1 cellular context compared by ENCODE assay signal in genomic region chr4:87395073-87395472, GRCh38.
TF ChIP-seq lines count a peak whose summit lies in the region.

No MANE protein-coding gene starts in this region.

TF ChIP-seq in K562, 482 proteins besides CTCF, POLR2A, EP300 and RAD21:
- peak; percentile 48; the same call in 1 of the 2 replicates for TF ChIP-seq ZBTB33 (CRISPR knock-in tag; IDR thresholded peaks at IDR 0.05)
TF ChIP-seq in K562: peak in this region for 1; not testable (repeated sequence) for 481.
